Comparison of ENCODE assay signal across 9 cellular contexts in the genomic region with DNA sequence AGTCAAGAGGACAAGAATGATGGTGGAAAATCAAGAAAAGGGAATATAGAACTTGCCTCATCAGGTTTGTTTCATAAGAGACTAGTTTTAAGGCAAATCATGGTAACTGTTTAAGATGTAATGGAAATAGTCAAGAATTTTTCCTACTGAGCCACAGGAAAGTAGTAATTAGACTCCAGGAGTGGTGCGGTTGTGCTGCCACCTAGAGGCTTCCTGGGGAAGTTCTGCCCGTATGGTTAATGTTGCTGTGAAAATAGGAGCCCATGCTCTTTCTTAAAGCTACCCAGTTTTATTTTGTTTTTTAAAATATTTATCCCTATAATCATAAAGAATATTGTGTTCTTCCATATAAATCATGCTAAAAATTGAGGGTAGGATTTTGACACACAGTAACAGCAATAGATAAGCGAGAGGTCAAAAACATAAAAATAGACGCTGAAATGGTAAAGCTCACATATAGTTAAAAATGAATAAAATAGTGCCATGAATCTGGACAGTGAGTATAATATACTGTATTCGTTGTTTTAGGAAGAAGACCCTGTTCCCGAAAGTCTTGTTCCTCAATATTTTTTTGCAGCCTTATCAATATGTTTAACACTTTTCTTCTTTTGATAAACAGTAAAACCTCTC.
DNase-seq lines count a peak whose midpoint lies in the region; ATAC-seq lines count a peak whose summit lies in the region.
"Had no signal": no experiment of that assay in that cellular context is flagged by ENCODE, and none has a peak within 500 bp of the region (broad histone marks: within the 10 kb centered on the region; RNA-seq: fewer than 3 reads in every experiment).

No MANE protein-coding gene starts in this region.

- no peaks in the 10 kb centered on the region for H3K36me3 Mint-ChIP-seq in activated CD8-positive, alpha-beta memory T cell treated with anti-CD3 and anti-CD28 coated beads, Interleukin-2, amount 10 ng/mL, durations not matched to agents 7 days and 5 days

- H3K27me3 Mint-ChIP-seq in activated CD8-positive, alpha-beta memory T cell treated with anti-CD3 and anti-CD28 coated beads, Interleukin-2, amount 10 ng/mL, durations not matched to agents 7 days and 5 days = no peaks in the 10 kb centered on the region

- no peaks in the 10 kb centered on the region for H3K4me1 Mint-ChIP-seq in activated CD8-positive, alpha-beta memory T cell treated with anti-CD3 and anti-CD28 coated beads, Interleukin-2, amount 10 ng/mL, durations not matched to agents 7 days and 5 days
- H3K4me1 Mint-ChIP-seq: central memory CD8-positive, alpha-beta T cell had no signal

- no peak overlapping the region for H3K27ac Mint-ChIP-seq in activated CD8-positive, alpha-beta memory T cell treated with anti-CD3 and anti-CD28 coated beads, Interleukin-2, amount 10 ng/mL, durations not matched to agents 7 days and 5 days

- ATAC-seq in HG02678 (IDR thresholded peaks at IDR 0.05; ENCODE audit: unreplicated experiment) = peak; percentile 75
- ATAC-seq in activated CD8-positive, alpha-beta memory T cell treated with anti-CD3 and anti-CD28 coated beads, Interleukin-2, amount 10 ng/mL, durations not matched to agents 7 days and 5 days = no peak
- no peak for ATAC-seq in GM18870 (IDR thresholded peaks at IDR 0.05; ENCODE audit: unreplicated experiment)

- DNase-seq in NCI-H2107 treated with DMSO at 0.1 percent for 48 hours (lab: John Stamatoyannopoulos, UW; ENCODE audit: unreplicated experiment) = peak; percentile 30
- DNase-seq in NCI-H2107 (lab: John Stamatoyannopoulos, UW) = no peak
- DNase-seq in NCI-H526 (lab: John Stamatoyannopoulos, UW) = peak; percentile 16 to 54
- peak; percentile 49 for DNase-seq in activated CD8-positive, alpha-beta memory T cell treated with anti-CD3 and anti-CD28 coated beads, Interleukin-2, amount 10 ng/mL, durations not matched to agents 7 days and 5 days
- DNase-seq in fibroblast of the conjunctiva (ENCODE audit: low read depth) = peak; percentile 43
- DNase-seq in occipital lobe (lab: John Stamatoyannopoulos, UW) = peak; percentile 7

- CTCF ChIA-PET in activated CD8-positive, alpha-beta memory T cell treated with anti-CD3 and anti-CD28 coated beads, Interleukin-2, amount 10 ng/mL, durations not matched to agents 7 days and 5 days (lab: Charles Lee) = interaction anchor here (0.7 to 5.8 kb wide), 4 partner anchors 14 to 380 kb away, joined by 3 to 65 read pairs (median 4); no protein-coding TSS in a partner anchor

- H3K9me3 Mint-ChIP-seq in activated CD8-positive, alpha-beta memory T cell treated with anti-CD3 and anti-CD28 coated beads, Interleukin-2, amount 10 ng/mL, durations not matched to agents 7 days and 5 days (ENCODE audit: low read depth) = no peaks in the 10 kb centered on the region
- H3K9me3 Mint-ChIP-seq: central memory CD8-positive, alpha-beta T cell had no signal

- no peak overlapping the region for H3K4me3 Mint-ChIP-seq in activated CD8-positive, alpha-beta memory T cell treated with anti-CD3 and anti-CD28 coated beads, Interleukin-2, amount 10 ng/mL, durations not matched to agents 7 days and 5 days
- H3K4me3 Mint-ChIP-seq: central memory CD8-positive, alpha-beta T cell had no signal
